ENCODE assay signal across 1 cellular context in genomic region chr7:80883188-80884025, GRCh38.
A peak's percentile ranks its signal among the peaks of the same experiment; 100 is the strongest.
TF ChIP-seq lines count a peak whose summit lies in the region.

No MANE protein-coding gene starts in this region.

TF ChIP-seq in HEK293, 187 proteins besides CTCF, POLR2A, EP300 and RAD21 (continued from another document and continues in another):
- TF ChIP-seq ZNF398 (tag by site-specific recombination; IDR thresholded peaks at IDR 0.05) (no peak; the same call in 1 of the 2 replicates), ZNF18 (tag by site-specific recombination; IDR thresholded peaks at IDR 0.05) (0 out of 2 replicates have a peak, but pooled peaks have one; percentile 38), ZNF23 (tag by site-specific recombination; IDR thresholded peaks at IDR 0.05; ENCODE audit: borderline replicate concordance) (no peak), EGR2 (tag by site-specific recombination; IDR thresholded peaks at IDR 0.05; ENCODE audit: low read depth) (no peak), ZSCAN23 (tag by site-specific recombination; IDR thresholded peaks at IDR 0.05) (peak; percentile 87), ZNF416 (tag by site-specific recombination; IDR thresholded peaks at IDR 0.05) (no peak), ZNF596 (tag by site-specific recombination; IDR thresholded peaks at IDR 0.05) (no peak), ZNF529 (tag by site-specific recombination; IDR thresholded peaks at IDR 0.05; ENCODE audit: insufficient replicate concordance) (no peak), KLF10 (tag by site-specific recombination; IDR thresholded peaks at IDR 0.05) (peak; percentile 83), ZFP69B (tag by site-specific recombination; IDR thresholded peaks at IDR 0.05) (peak; percentile 68), MYNN (tag by site-specific recombination; IDR thresholded peaks at IDR 0.05; ENCODE audit: borderline replicate concordance) (peak; percentile 80), ZNF610 (tag by site-specific recombination; IDR thresholded peaks at IDR 0.05; ENCODE audit: borderline replicate concordance) (no peak), ZNF645 (tag by site-specific recombination; IDR thresholded peaks at IDR 0.05) (no peak), ZNF626 (tag by site-specific recombination; IDR thresholded peaks at IDR 0.05) (no peak), ZNF121 (tag by site-specific recombination; IDR thresholded peaks at IDR 0.05) (no peak), GLI2 (tag by site-specific recombination; IDR thresholded peaks at IDR 0.05; ENCODE audit: borderline replicate concordance, low read depth) (peak; percentile 83), ZEB2 (tag by site-specific recombination; IDR thresholded peaks at IDR 0.05) (peak; percentile 99), ZNF488 (tag by site-specific recombination; IDR thresholded peaks at IDR 0.05) (no peak), ZNF510 (tag by site-specific recombination; IDR thresholded peaks at IDR 0.05; ENCODE audit: insufficient replicate concordance) (no peak), ZNF600 (tag by site-specific recombination; IDR thresholded peaks at IDR 0.05) (0 out of 2 replicates have a peak, but pooled peaks have one; percentile 28), PATZ1 (tag by site-specific recombination; IDR thresholded peaks at IDR 0.05) (no peak; the same call in 1 of the 2 replicates), ZNF169 (tag by site-specific recombination; IDR thresholded peaks at IDR 0.05) (no peak), ZNF639 (tag by site-specific recombination; IDR thresholded peaks at IDR 0.05) (peak; percentile 97), ZNF140 (tag by site-specific recombination; IDR thresholded peaks at IDR 0.05) (no peak), ZBTB48 (tag by site-specific recombination; IDR thresholded peaks at IDR 0.05) (no peak), SCRT1 (tag by site-specific recombination; IDR thresholded peaks at IDR 0.05; ENCODE audit: borderline replicate concordance) (no peak), ZNF433 (tag by site-specific recombination; IDR thresholded peaks at IDR 0.05; ENCODE audit: low read depth) (no peak), YY1 (tag by site-specific recombination; IDR thresholded peaks at IDR 0.05) (no peak), GLI4 (tag by site-specific recombination; IDR thresholded peaks at IDR 0.05) (0 out of 2 replicates have a peak, but pooled peaks have one; percentile 19), ZNF155 (tag by site-specific recombination; IDR thresholded peaks at IDR 0.05) (no peak), ZNF518A (tag by site-specific recombination; conservative IDR thresholded peaks at IDR 0.05; ENCODE audit: low read depth) (0 out of 2 replicates have a peak, but pooled peaks have one; percentile 35), ZNF530 (tag by site-specific recombination; IDR thresholded peaks at IDR 0.05; ENCODE audit: low read depth) (no peak), ZNF239 (tag by site-specific recombination; IDR thresholded peaks at IDR 0.05) (no peak), ZNF2 (tag by site-specific recombination; IDR thresholded peaks at IDR 0.05) (peak; percentile 78; the same call in 1 of the 2 replicates), ZNF580 (tag by site-specific recombination; IDR thresholded peaks at IDR 0.05) (no peak), ZNF214 (tag by site-specific recombination; IDR thresholded peaks at IDR 0.05; ENCODE audit: borderline replicate concordance) (no peak), ZFP41 (tag by site-specific recombination; IDR thresholded peaks at IDR 0.05; ENCODE audit: borderline replicate concordance) (no peak), ZNF174 (tag by site-specific recombination; IDR thresholded peaks at IDR 0.05) (no peak), ZFP3 (tag by site-specific recombination; IDR thresholded peaks at IDR 0.05; ENCODE audit: low read depth) (no peak), ZNF544 (tag by site-specific recombination; IDR thresholded peaks at IDR 0.05) (no peak), BCL6B (tag by site-specific recombination; IDR thresholded peaks at IDR 0.05) (0 out of 2 replicates have a peak, but pooled peaks have one; percentile 32), GLIS2 (tag by site-specific recombination; IDR thresholded peaks at IDR 0.05) (no peak), TCF7L2 (IDR thresholded peaks at IDR 0.05; ENCODE audit: borderline replicate concordance, low read depth, low read length) (peak; percentile 69), ZNF555 (tag by site-specific recombination; conservative IDR thresholded peaks at IDR 0.05) (no peak), ZNF514 (tag by site-specific recombination; IDR thresholded peaks at IDR 0.05) (no peak), ZBTB17 (tag by site-specific recombination; IDR thresholded peaks at IDR 0.05) (peak; percentile 75), ZNF473 (tag by site-specific recombination; IDR thresholded peaks at IDR 0.05) (no peak), ZNF561 (tag by site-specific recombination; IDR thresholded peaks at IDR 0.05; ENCODE audit: borderline replicate concordance) (no peak; the same call in 1 of the 2 replicates), ZNF571 (tag by site-specific recombination; IDR thresholded peaks at IDR 0.05) (no peak)
